In the genomic region with DNA sequence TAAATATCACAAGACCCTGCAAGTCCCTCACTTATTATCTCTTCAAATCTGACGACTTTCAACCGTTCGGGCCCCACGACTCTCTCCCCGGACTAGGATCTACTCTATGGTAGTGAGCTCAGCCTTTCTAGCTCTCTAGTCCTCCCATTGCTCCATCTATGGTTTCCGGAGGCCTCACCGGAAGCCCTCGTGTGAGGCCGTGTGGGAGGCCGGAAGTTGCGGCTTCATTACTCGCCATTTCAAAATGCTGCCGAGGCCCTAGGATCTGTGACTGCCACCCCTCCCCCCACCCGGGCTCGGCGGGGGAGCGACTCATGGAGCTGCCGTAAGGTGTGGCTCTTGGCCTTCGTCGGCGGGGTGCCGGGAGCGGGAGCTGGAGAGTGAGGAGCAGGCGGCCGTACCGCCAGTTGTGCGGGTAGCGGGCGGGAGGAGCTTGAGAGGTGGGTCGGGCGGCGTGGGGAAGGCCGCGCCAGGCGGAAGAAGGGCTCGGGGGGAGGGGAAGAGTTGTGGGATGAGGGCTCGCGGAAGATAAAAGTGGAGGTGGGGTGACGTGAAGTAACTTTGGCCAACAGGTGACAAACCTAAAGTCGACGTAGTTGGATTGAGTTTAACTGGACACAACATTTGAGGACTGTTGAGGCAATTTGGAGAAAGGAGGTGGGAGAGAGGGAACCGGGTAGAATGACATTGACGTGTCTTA, we compare ENCODE assay signal across 1 cellular context.
TF ChIP-seq lines count a peak whose summit lies in the region.

A gene with protein sequence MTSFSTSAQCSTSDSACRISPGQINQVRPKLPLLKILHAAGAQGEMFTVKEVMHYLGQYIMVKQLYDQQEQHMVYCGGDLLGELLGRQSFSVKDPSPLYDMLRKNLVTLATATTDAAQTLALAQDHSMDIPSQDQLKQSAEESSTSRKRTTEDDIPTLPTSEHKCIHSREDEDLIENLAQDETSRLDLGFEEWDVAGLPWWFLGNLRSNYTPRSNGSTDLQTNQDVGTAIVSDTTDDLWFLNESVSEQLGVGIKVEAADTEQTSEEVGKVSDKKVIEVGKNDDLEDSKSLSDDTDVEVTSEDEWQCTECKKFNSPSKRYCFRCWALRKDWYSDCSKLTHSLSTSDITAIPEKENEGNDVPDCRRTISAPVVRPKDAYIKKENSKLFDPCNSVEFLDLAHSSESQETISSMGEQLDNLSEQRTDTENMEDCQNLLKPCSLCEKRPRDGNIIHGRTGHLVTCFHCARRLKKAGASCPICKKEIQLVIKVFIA (plus strand): TSS at position 227 of the 700 bp plus-strand sequence. CDS start 9,113 bp downstream, outside the sequence.

TF ChIP-seq in GM12878, 131 proteins besides CTCF, POLR2A, EP300 and RAD21 (continued from another document):
- TF ChIP-seq, protein P1, sequence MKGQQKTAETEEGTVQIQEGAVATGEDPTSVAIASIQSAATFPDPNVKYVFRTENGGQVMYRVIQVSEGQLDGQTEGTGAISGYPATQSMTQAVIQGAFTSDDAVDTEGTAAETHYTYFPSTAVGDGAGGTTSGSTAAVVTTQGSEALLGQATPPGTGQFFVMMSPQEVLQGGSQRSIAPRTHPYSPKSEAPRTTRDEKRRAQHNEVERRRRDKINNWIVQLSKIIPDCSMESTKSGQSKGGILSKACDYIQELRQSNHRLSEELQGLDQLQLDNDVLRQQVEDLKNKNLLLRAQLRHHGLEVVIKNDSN (IDR thresholded peaks at IDR 0.05; ENCODE audit: borderline replicate concordance, extremely low read length, insufficient read depth, low read depth, low read length): no peak
- TF ChIP-seq CREB1 (IDR thresholded peaks at IDR 0.05; ENCODE audit: low read depth): peak; percentile 87
- TF ChIP-seq MXI1 (IDR thresholded peaks at IDR 0.05; ENCODE audit: low read depth, low read length): peak; percentile 86; the same call in 1 of the 2 replicates
- TF ChIP-seq GABPA (IDR thresholded peaks at IDR 0.05; ENCODE audit: low read depth): peak; percentile 92
- TF ChIP-seq MTA2 (IDR thresholded peaks at IDR 0.05; ENCODE audit: low read depth): peak; percentile 61; the same call in 1 of the 2 replicates
- no peak; the same call in 1 of the 2 replicates for TF ChIP-seq SMC3 (IDR thresholded peaks at IDR 0.05; ENCODE audit: borderline replicate concordance, low read length)
- peak; percentile 97 for TF ChIP-seq ASH2L (IDR thresholded peaks at IDR 0.05; ENCODE audit: borderline replicate concordance, low read depth)
- TF ChIP-seq NR2C2 (IDR thresholded peaks at IDR 0.05; ENCODE audit: borderline replicate concordance, control insufficient read depth, insufficient read length, low read depth): no peak
- TF ChIP-seq MTA3 (IDR thresholded peaks at IDR 0.05; ENCODE audit: borderline replicate concordance, low read length): no peak; the same call in 1 of the 2 replicates
- TF ChIP-seq SMAD5 (IDR thresholded peaks at IDR 0.05; ENCODE audit: low read depth): peak; percentile 82; the same call in 1 of the 2 replicates
- TF ChIP-seq BRCA1 (IDR thresholded peaks at IDR 0.05; ENCODE audit: low read depth, low read length): no peak
- TF ChIP-seq TAF1 (IDR thresholded peaks at IDR 0.05; ENCODE audit: borderline replicate concordance, low read depth, low read length): peak; percentile 89
- TF ChIP-seq JUNB (IDR thresholded peaks at IDR 0.05): no peak
- TF ChIP-seq SRF (IDR thresholded peaks at IDR 0.05; ENCODE audit: low read depth in 2 of 2, low read length in 2 of 2): peak in 1 of 2 experiments; percentile 68; a peak in 1 of 4 replicates
- TF ChIP-seq, protein P2, sequence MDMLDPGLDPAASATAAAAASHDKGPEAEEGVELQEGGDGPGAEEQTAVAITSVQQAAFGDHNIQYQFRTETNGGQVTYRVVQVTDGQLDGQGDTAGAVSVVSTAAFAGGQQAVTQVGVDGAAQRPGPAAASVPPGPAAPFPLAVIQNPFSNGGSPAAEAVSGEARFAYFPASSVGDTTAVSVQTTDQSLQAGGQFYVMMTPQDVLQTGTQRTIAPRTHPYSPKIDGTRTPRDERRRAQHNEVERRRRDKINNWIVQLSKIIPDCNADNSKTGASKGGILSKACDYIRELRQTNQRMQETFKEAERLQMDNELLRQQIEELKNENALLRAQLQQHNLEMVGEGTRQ (IDR thresholded peaks at IDR 0.05; ENCODE audit: borderline replicate concordance, low read depth, low read length): no peak
- TF ChIP-seq, protein P3, sequence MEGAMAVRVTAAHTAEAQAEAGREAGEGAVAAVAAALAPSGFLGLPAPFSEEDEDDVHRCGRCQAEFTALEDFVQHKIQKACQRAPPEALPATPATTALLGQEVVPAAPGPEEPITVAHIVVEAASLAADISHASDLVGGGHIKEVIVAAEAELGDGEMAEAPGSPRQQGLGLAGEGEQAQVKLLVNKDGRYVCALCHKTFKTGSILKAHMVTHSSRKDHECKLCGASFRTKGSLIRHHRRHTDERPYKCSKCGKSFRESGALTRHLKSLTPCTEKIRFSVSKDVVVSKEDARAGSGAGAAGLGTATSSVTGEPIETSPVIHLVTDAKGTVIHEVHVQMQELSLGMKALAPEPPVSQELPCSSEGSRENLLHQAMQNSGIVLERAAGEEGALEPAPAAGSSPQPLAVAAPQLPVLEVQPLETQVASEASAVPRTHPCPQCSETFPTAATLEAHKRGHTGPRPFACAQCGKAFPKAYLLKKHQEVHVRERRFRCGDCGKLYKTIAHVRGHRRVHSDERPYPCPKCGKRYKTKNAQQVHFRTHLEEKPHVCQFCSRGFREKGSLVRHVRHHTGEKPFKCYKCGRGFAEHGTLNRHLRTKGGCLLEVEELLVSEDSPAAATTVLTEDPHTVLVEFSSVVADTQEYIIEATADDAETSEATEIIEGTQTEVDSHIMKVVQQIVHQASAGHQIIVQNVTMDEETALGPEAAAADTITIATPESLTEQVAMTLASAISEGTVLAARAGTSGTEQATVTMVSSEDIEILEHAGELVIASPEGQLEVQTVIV (IDR thresholded peaks at IDR 0.05; ENCODE audit: borderline replicate concordance, partially characterized antibody): peak; percentile 80
- TF ChIP-seq MYC (IDR thresholded peaks at IDR 0.05; ENCODE audit: insufficient read depth, insufficient read length, insufficient replicate concordance, low read length, severe bottlenecking): peak; percentile 65
- 0 out of 2 replicates have a peak, but pooled peaks have one; percentile 59 for TF ChIP-seq EED (IDR thresholded peaks at IDR 0.05; ENCODE audit: low read depth)
- peak; percentile 74 for TF ChIP-seq BACH1 (IDR thresholded peaks at IDR 0.05; ENCODE audit: borderline replicate concordance)
- TF ChIP-seq SPI1 (IDR thresholded peaks at IDR 0.05; ENCODE audit: borderline replicate concordance, insufficient read depth, low read depth, low read length): no peak
- TF ChIP-seq, protein P4, sequence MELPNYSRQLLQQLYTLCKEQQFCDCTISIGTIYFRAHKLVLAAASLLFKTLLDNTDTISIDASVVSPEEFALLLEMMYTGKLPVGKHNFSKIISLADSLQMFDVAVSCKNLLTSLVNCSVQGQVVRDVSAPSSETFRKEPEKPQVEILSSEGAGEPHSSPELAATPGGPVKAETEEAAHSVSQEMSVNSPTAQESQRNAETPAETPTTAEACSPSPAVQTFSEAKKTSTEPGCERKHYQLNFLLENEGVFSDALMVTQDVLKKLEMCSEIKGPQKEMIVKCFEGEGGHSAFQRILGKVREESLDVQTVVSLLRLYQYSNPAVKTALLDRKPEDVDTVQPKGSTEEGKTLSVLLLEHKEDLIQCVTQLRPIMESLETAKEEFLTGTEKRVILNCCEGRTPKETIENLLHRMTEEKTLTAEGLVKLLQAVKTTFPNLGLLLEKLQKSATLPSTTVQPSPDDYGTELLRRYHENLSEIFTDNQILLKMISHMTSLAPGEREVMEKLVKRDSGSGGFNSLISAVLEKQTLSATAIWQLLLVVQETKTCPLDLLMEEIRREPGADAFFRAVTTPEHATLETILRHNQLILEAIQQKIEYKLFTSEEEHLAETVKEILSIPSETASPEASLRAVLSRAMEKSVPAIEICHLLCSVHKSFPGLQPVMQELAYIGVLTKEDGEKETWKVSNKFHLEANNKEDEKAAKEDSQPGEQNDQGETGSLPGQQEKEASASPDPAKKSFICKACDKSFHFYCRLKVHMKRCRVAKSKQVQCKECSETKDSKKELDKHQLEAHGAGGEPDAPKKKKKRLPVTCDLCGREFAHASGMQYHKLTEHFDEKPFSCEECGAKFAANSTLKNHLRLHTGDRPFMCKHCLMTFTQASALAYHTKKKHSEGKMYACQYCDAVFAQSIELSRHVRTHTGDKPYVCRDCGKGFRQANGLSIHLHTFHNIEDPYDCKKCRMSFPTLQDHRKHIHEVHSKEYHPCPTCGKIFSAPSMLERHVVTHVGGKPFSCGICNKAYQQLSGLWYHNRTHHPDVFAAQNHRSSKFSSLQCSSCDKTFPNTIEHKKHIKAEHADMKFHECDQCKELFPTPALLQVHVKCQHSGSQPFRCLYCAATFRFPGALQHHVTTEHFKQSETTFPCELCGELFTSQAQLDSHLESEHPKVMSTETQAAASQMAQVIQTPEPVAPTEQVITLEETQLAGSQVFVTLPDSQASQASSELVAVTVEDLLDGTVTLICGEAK (IDR thresholded peaks at IDR 0.05; ENCODE audit: borderline replicate concordance): peak; percentile 94
- TF ChIP-seq RBBP5 (conservative IDR thresholded peaks at IDR 0.05): 0 out of 2 replicates have a peak, but pooled peaks have one; percentile 54
- no peak for TF ChIP-seq HDAC2 (IDR thresholded peaks at IDR 0.05)
- TF ChIP-seq MEF2A (IDR thresholded peaks at IDR 0.05; ENCODE audit: insufficient read depth, low read depth, low read length): peak; percentile 73; the same call in 1 of the 2 replicates
- TF ChIP-seq, protein P5, sequence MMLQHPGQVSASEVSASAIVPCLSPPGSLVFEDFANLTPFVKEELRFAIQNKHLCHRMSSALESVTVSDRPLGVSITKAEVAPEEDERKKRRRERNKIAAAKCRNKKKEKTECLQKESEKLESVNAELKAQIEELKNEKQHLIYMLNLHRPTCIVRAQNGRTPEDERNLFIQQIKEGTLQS (IDR thresholded peaks at IDR 0.05; ENCODE audit: borderline replicate concordance, extremely low read depth, low read depth, low read length): 0 out of 2 replicates have a peak, but pooled peaks have one; percentile 4
- TF ChIP-seq EZH2 (IDR thresholded peaks at IDR 0.05; ENCODE audit: borderline replicate concordance, control insufficient read depth, low read depth, low read length): no peak
- peak; percentile 74 for TF ChIP-seq ATF7 (IDR thresholded peaks at IDR 0.05; ENCODE audit: low read depth)
- TF ChIP-seq, protein P6, sequence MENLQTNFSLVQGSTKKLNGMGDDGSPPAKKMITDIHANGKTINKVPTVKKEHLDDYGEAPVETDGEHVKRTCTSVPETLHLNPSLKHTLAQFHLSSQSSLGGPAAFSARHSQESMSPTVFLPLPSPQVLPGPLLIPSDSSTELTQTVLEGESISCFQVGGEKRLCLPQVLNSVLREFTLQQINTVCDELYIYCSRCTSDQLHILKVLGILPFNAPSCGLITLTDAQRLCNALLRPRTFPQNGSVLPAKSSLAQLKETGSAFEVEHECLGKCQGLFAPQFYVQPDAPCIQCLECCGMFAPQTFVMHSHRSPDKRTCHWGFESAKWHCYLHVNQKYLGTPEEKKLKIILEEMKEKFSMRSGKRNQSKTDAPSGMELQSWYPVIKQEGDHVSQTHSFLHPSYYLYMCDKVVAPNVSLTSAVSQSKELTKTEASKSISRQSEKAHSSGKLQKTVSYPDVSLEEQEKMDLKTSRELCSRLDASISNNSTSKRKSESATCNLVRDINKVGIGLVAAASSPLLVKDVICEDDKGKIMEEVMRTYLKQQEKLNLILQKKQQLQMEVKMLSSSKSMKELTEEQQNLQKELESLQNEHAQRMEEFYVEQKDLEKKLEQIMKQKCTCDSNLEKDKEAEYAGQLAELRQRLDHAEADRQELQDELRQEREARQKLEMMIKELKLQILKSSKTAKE (IDR thresholded peaks at IDR 0.05; ENCODE audit: low read depth, poor library complexity, severe bottlenecking): no peak
- no peak for TF ChIP-seq CHD4 (IDR thresholded peaks at IDR 0.05)
